In the genomic region with DNA sequence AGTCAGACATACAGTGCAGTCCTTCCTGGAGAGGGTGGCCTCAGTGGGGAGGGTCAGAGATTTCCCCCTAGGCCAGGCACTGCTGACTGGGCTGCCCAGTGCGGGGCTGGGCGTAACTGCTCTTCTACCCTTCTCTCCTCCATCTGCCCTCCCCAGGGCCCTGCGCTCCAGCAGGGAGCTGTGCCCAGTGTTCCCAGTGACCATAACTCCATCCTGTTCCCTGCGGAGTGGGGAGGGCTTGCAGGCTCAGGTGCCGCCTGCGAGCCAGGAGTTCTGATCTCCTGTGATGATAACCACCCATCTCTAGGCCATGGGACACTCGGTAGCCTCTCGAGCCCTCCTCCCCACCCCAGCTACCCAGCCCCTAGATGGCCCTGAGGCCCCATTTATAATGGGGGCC, we compare ENCODE assay signal across 11 cellular contexts.
DNase-seq lines count a peak whose midpoint lies in the region; ATAC-seq and TF ChIP-seq lines count a peak whose summit lies in the region.
"Had no signal": no experiment of that assay in that cellular context is flagged by ENCODE, and none has a peak within 500 bp of the region (broad histone marks: within the 10 kb centered on the region; RNA-seq: fewer than 3 reads in every experiment).

No MANE protein-coding gene starts in this region.

- H3K4me1 ChIP-seq in left lung = peaks cover 4 to 73% of the 10 kb centered on the region in 2 donors

- no peak for DNase-seq in activated CD4-positive, alpha-beta memory T cell treated with anti-CD3 and anti-CD28 coated beads, Interleukin-2, amount 10 ng/mL, durations not matched to agents 7 days and 5 days
- DNase-seq in activated CD4-positive, alpha-beta memory T cell treated with anti-CD3 and anti-CD28 coated beads for 36 hours = no peak
- DNase-seq in WERI-Rb-1 (no peak), left lung (peak in 1 of 2 donors; percentile 24), CD1c-positive myeloid dendritic cell (ENCODE audit: extremely low spot score) (no peak), SKM-1 (lab: John Stamatoyannopoulos, UW; ENCODE audit: unreplicated experiment) (no peak)
- DNase-seq in stimulated activated CD8-positive, alpha-beta memory T cell treated with anti-CD3 and anti-CD28 coated beads, Interleukin-4, amount 100 ng/mL, for 48 hours = no peak
- DNase-seq: cortex of kidney had no signal

- H3K9me3 Mint-ChIP-seq in activated CD4-positive, alpha-beta memory T cell treated with anti-CD3 and anti-CD28 coated beads, Interleukin-2, amount 10 ng/mL, durations not matched to agents 7 days and 5 days = peaks cover 12% of the 10 kb centered on the region
- H3K9me3 Mint-ChIP-seq in activated CD4-positive, alpha-beta memory T cell treated with anti-CD3 and anti-CD28 coated beads for 36 hours = no peaks in the 10 kb centered on the region
- peaks cover 7% of the 10 kb centered on the region for H3K9me3 Mint-ChIP-seq in stimulated activated memory B cell treated with anti-CD40 and anti-IgM and Interleukin-4, amounts not matched to agents 10 μg/mL and 1 μg/mL and 100 μg/mL, for 72 hours

- POLR2A ChIA-PET in activated CD4-positive, alpha-beta memory T cell treated with anti-CD3 and anti-CD28 coated beads, Interleukin-2, amount 10 ng/mL, durations not matched to agents 7 days and 5 days (lab: Charles Lee) = interaction anchor here (1.1 to 2.5 kb wide), 7 partner anchors 9 to 70 kb away, joined by 3 to 24 read pairs (median 8); no protein-coding TSS in a partner anchor
- POLR2A ChIA-PET in activated CD4-positive, alpha-beta memory T cell treated with anti-CD3 and anti-CD28 coated beads for 36 hours (lab: Charles Lee) = interaction anchor here (0.8 kb wide), 1 partner anchor 8 kb away, joined by 3 read pairs; no protein-coding TSS in a partner anchor

- H3K27ac ChIP-seq in WERI-Rb-1 (peak overlapping the region; percentile 58), left lung (peak overlapping the region; percentile 51 to 77)

- peak overlapping the region; percentile 32 for H3K4me3 Mint-ChIP-seq in activated CD4-positive, alpha-beta memory T cell treated with anti-CD3 and anti-CD28 coated beads, Interleukin-2, amount 10 ng/mL, durations not matched to agents 7 days and 5 days
- H3K4me3 Mint-ChIP-seq in activated CD4-positive, alpha-beta memory T cell treated with anti-CD3 and anti-CD28 coated beads for 36 hours = no peak overlapping the region
- no peak overlapping the region for H3K4me3 Mint-ChIP-seq in stimulated activated memory B cell treated with anti-CD40 and anti-IgM and Interleukin-4, amounts not matched to agents 10 μg/mL and 1 μg/mL and 100 μg/mL, for 72 hours
- H3K4me3 Mint-ChIP-seq: WTC11 had no signal

- H3K27me3 ChIP-seq in WERI-Rb-1 (ENCODE audit: insufficient read depth, low read depth, severe bottlenecking) = no peaks in the 10 kb centered on the region
- no peaks in the 10 kb centered on the region for H3K27me3 ChIP-seq in left lung

- TF ChIP-seq CTCF in WERI-Rb-1 (IDR thresholded peaks at IDR 0.05; ENCODE audit: low read depth, low read length) (no peak), left lung (IDR thresholded peaks at IDR 0.05) (no peak)

- no peaks in the 10 kb centered on the region for H3K36me3 Mint-ChIP-seq in activated CD4-positive, alpha-beta memory T cell treated with anti-CD3 and anti-CD28 coated beads, Interleukin-2, amount 10 ng/mL, durations not matched to agents 7 days and 5 days (ENCODE audit: low read depth)
- no peaks in the 10 kb centered on the region for H3K36me3 Mint-ChIP-seq in activated CD4-positive, alpha-beta memory T cell treated with anti-CD3 and anti-CD28 coated beads for 36 hours
- peaks cover 13% of the 10 kb centered on the region for H3K36me3 Mint-ChIP-seq in stimulated activated memory B cell treated with anti-CD40 and anti-IgM and Interleukin-4, amounts not matched to agents 10 μg/mL and 1 μg/mL and 100 μg/mL, for 72 hours
- H3K36me3 Mint-ChIP-seq: WTC11 had no signal

- peak overlapping the region; percentile 81 for H3K27ac Mint-ChIP-seq in activated CD4-positive, alpha-beta memory T cell treated with anti-CD3 and anti-CD28 coated beads, Interleukin-2, amount 10 ng/mL, durations not matched to agents 7 days and 5 days
- no peak overlapping the region for H3K27ac Mint-ChIP-seq in activated CD4-positive, alpha-beta memory T cell treated with anti-CD3 and anti-CD28 coated beads for 36 hours
- no peak overlapping the region for H3K27ac Mint-ChIP-seq in stimulated activated memory B cell treated with anti-CD40 and anti-IgM and Interleukin-4, amounts not matched to agents 10 μg/mL and 1 μg/mL and 100 μg/mL, for 72 hours

- peaks cover 4% of the 10 kb centered on the region for H3K27me3 Mint-ChIP-seq in activated CD4-positive, alpha-beta memory T cell treated with anti-CD3 and anti-CD28 coated beads, Interleukin-2, amount 10 ng/mL, durations not matched to agents 7 days and 5 days
- no peaks in the 10 kb centered on the region for H3K27me3 Mint-ChIP-seq in activated CD4-positive, alpha-beta memory T cell treated with anti-CD3 and anti-CD28 coated beads for 36 hours
- no peaks in the 10 kb centered on the region for H3K27me3 Mint-ChIP-seq in stimulated activated memory B cell treated with anti-CD40 and anti-IgM and Interleukin-4, amounts not matched to agents 10 μg/mL and 1 μg/mL and 100 μg/mL, for 72 hours

- H3K4me1 Mint-ChIP-seq in activated CD4-positive, alpha-beta memory T cell treated with anti-CD3 and anti-CD28 coated beads, Interleukin-2, amount 10 ng/mL, durations not matched to agents 7 days and 5 days = peaks cover 56% of the 10 kb centered on the region
- H3K4me1 Mint-ChIP-seq in activated CD4-positive, alpha-beta memory T cell treated with anti-CD3 and anti-CD28 coated beads for 36 hours (ENCODE audit: low read depth) = peaks cover 59% of the 10 kb centered on the region
- peaks cover 24% of the 10 kb centered on the region for H3K4me1 Mint-ChIP-seq in stimulated activated memory B cell treated with anti-CD40 and anti-IgM and Interleukin-4, amounts not matched to agents 10 μg/mL and 1 μg/mL and 100 μg/mL, for 72 hours

- H3K4me3 ChIP-seq in WERI-Rb-1 (ENCODE audit: low read depth, low read length) (no peak overlapping the region), left lung (no peak overlapping the region)
- H3K4me3 ChIP-seq: thoracic aorta had no signal

- no peak for ATAC-seq in left lung
- peak; percentile 10 for ATAC-seq in stimulated activated memory B cell treated with anti-CD40 and anti-IgM and Interleukin-4, amounts not matched to agents 10 μg/mL and 1 μg/mL and 100 μg/mL, for 72 hours

- CTCF ChIA-PET in activated CD4-positive, alpha-beta memory T cell treated with anti-CD3 and anti-CD28 coated beads, Interleukin-2, amount 10 ng/mL, durations not matched to agents 7 days and 5 days (lab: Charles Lee) = interaction anchor here (1.0 to 1.1 kb wide), 2 partner anchors 10 to 58 kb away, joined by 3 to 4 read pairs; no protein-coding TSS in a partner anchor
- CTCF ChIA-PET in activated CD4-positive, alpha-beta memory T cell treated with anti-CD3 and anti-CD28 coated beads for 36 hours (lab: Charles Lee) = no interaction called here

- intact Hi-C loops in activated CD4-positive, alpha-beta memory T cell treated with anti-CD3 and anti-CD28 coated beads for 36 hours (cut with micrococcal nuclease) = no loop called here
- intact Hi-C loops in left lung (cut with DNase I) = no loop called here

- no peaks in the 10 kb centered on the region for H3K9me3 ChIP-seq in WERI-Rb-1 (ENCODE audit: severe bottlenecking)
- H3K9me3 ChIP-seq in left lung = no peaks in the 10 kb centered on the region
- H3K9me3 ChIP-seq: thoracic aorta had no signal

- H3K36me3 ChIP-seq in WERI-Rb-1 (peaks cover 4% of the 10 kb centered on the region; the same call in 1 of the 2 replicates), left lung (no peaks in the 10 kb centered on the region)
- H3K36me3 ChIP-seq: thoracic aorta had no signal
